9 cellular contexts compared by ENCODE assay signal in genomic region chr5:135230326-135230925, GRCh38.
DNase-seq lines count a peak whose midpoint lies in the region; ATAC-seq, FAIRE-seq and TF ChIP-seq lines count a peak whose summit lies in the region.
"Had no signal": no experiment of that assay in that cellular context is flagged by ENCODE, and none has a peak within 500 bp of the region (broad histone marks: within the 10 kb centered on the region; RNA-seq: fewer than 3 reads in every experiment).

No MANE protein-coding gene starts in this region.

- H3K4me3 Mint-ChIP-seq in astrocyte (ENCODE audit: unreplicated experiment) (no peak overlapping the region), endodermal cell (no peak overlapping the region)
- H3K4me3 Mint-ChIP-seq in activated CD8-positive, alpha-beta memory T cell treated with anti-CD3 and anti-CD28 coated beads, Interleukin-2, amount 10 ng/mL, durations not matched to agents 7 days and 5 days, result no peak overlapping the region

- H3K27me3 Mint-ChIP-seq in astrocyte (ENCODE audit: low read depth, unreplicated experiment) (peaks cover 55% of the 10 kb centered on the region), endodermal cell (ENCODE audit: insufficient read depth) (peaks cover 25% of the 10 kb centered on the region)
- H3K27me3 Mint-ChIP-seq in activated CD8-positive, alpha-beta memory T cell treated with anti-CD3 and anti-CD28 coated beads, Interleukin-2, amount 10 ng/mL, durations not matched to agents 7 days and 5 days, result peaks cover 22% of the 10 kb centered on the region

- no peak for FAIRE-seq in astrocyte (lab: Jason Lieb, UNC)

- peaks cover 4% of the 10 kb centered on the region for H3K36me3 Mint-ChIP-seq in astrocyte (ENCODE audit: low read depth, unreplicated experiment)
- no peaks in the 10 kb centered on the region for H3K36me3 Mint-ChIP-seq in activated CD8-positive, alpha-beta memory T cell treated with anti-CD3 and anti-CD28 coated beads, Interleukin-2, amount 10 ng/mL, durations not matched to agents 7 days and 5 days
- no peaks in the 10 kb centered on the region for H3K36me3 Mint-ChIP-seq in endodermal cell (ENCODE audit: low read depth)

- H3K27ac ChIP-seq in astrocyte (ENCODE audit: low read depth, low read length), result no peak overlapping the region
- H3K27ac ChIP-seq in hepatocyte, result peak overlapping the region; percentile 37
- no peak overlapping the region for H3K27ac ChIP-seq in substantia nigra (ENCODE audit: low read depth, low read length, poor library complexity, severe bottlenecking)
- no peak overlapping the region for H3K27ac ChIP-seq in endodermal cell (ENCODE audit: low read depth, low read length)

- DNase-seq in M059J (ENCODE audit: low read depth) (peak; percentile 58), astrocyte (ENCODE audit: low read depth) (peak; percentile 75), hepatocyte (ENCODE audit: low spot score) (peak; percentile 54), substantia nigra (lab: John Stamatoyannopoulos, UW) (peak in 27 of 49 donors; percentile 2 to 67 (median 28)), NCI-H1105 treated with DMSO at 0.1 percent for 48 hours (lab: John Stamatoyannopoulos, UW) (no peak), NAMALWA (ENCODE audit: low spot score) (no peak), endodermal cell (no peak)
- no peak for DNase-seq in activated CD8-positive, alpha-beta memory T cell treated with anti-CD3 and anti-CD28 coated beads, Interleukin-2, amount 10 ng/mL, durations not matched to agents 7 days and 5 days
- DNase-seq: stimulated activated CD4-positive, alpha-beta T cell treated with anti-CD3 and anti-CD28 coated beads, Interleukin-2, amount 100 ng/mL, for 24 hours had no signal

- peaks cover 7% of the 10 kb centered on the region for H3K4me1 ChIP-seq in astrocyte (ENCODE audit: insufficient read depth, low read length)
- H3K4me1 ChIP-seq in hepatocyte (ENCODE audit: insufficient read depth), result peaks cover 7% of the 10 kb centered on the region
- no peaks in the 10 kb centered on the region for H3K4me1 ChIP-seq in endodermal cell (ENCODE audit: control insufficient read depth, insufficient read depth, low read length)

- TF ChIP-seq CTCF in astrocyte (IDR thresholded peaks at IDR 0.05; ENCODE audit: insufficient read depth, low read depth, low read length) (no peak), hepatocyte (IDR thresholded peaks at IDR 0.05; ENCODE audit: poor library complexity) (no peak), endodermal cell (conservative IDR thresholded peaks at IDR 0.05) (no peak)

- H3K4me2 ChIP-seq in astrocyte (ENCODE audit: low read length) (no peak overlapping the region), hepatocyte (no peak overlapping the region)

- H2AFZ ChIP-seq in astrocyte (ENCODE audit: low read depth, low read length), result peak overlapping the region; percentile 65
- no peak overlapping the region for H2AFZ ChIP-seq in hepatocyte

- H3K4me1 Mint-ChIP-seq in astrocyte (ENCODE audit: low read depth, unreplicated experiment) (no peaks in the 10 kb centered on the region), endodermal cell (peaks cover 3% of the 10 kb centered on the region)
- H3K4me1 Mint-ChIP-seq in activated CD8-positive, alpha-beta memory T cell treated with anti-CD3 and anti-CD28 coated beads, Interleukin-2, amount 10 ng/mL, durations not matched to agents 7 days and 5 days, result no peaks in the 10 kb centered on the region

- H3K36me3 ChIP-seq in astrocyte (ENCODE audit: insufficient read depth, low read length) (no peaks in the 10 kb centered on the region), hepatocyte (replicated peaks; ENCODE audit: insufficient read depth, low read depth) (no peaks in the 10 kb centered on the region), endodermal cell (ENCODE audit: control insufficient read depth, insufficient read depth, low read length) (no peaks in the 10 kb centered on the region)

- H3K27ac Mint-ChIP-seq in astrocyte (ENCODE audit: unreplicated experiment) (no peak overlapping the region), endodermal cell (no peak overlapping the region)
- H3K27ac Mint-ChIP-seq in activated CD8-positive, alpha-beta memory T cell treated with anti-CD3 and anti-CD28 coated beads, Interleukin-2, amount 10 ng/mL, durations not matched to agents 7 days and 5 days, result no peak overlapping the region

- 85% methylated on average over 12 of the region's 12 CpGs for WGBS in hepatocyte (ENCODE audit: low lambda C conversion rate, missing lambda C conversion rate)
- 90 to 94% methylated on average over 12 of the region's 12 CpGs for WGBS in endodermal cell (ENCODE audit: insufficient coverage in 1 of 2, insufficient read length in 1 of 2), 2 experiments

- no peaks in the 10 kb centered on the region for H3K79me2 ChIP-seq in astrocyte (ENCODE audit: insufficient read depth, low read length)
- no peaks in the 10 kb centered on the region for H3K79me2 ChIP-seq in hepatocyte

- H3K9me2 ChIP-seq in hepatocyte (replicated peaks; ENCODE audit: insufficient read depth), result no peaks in the 10 kb centered on the region

- no peak for ATAC-seq in activated CD8-positive, alpha-beta memory T cell treated with anti-CD3 and anti-CD28 coated beads, Interleukin-2, amount 10 ng/mL, durations not matched to agents 7 days and 5 days

- peaks cover 4% of the 10 kb centered on the region for H3K9me3 ChIP-seq in astrocyte (ENCODE audit: insufficient read depth, low read depth, low read length)
- no peaks in the 10 kb centered on the region for H3K9me3 ChIP-seq in hepatocyte (ENCODE audit: low read depth)
- no peaks in the 10 kb centered on the region for H3K9me3 ChIP-seq in endodermal cell (ENCODE audit: control insufficient read depth, low read length)

- CTCF ChIA-PET in activated CD8-positive, alpha-beta memory T cell treated with anti-CD3 and anti-CD28 coated beads, Interleukin-2, amount 10 ng/mL, durations not matched to agents 7 days and 5 days (lab: Charles Lee), result no interaction called here

- H3K9me3 Mint-ChIP-seq in astrocyte (ENCODE audit: unreplicated experiment), result peaks cover 6% of the 10 kb centered on the region
- no peaks in the 10 kb centered on the region for H3K9me3 Mint-ChIP-seq in activated CD8-positive, alpha-beta memory T cell treated with anti-CD3 and anti-CD28 coated beads, Interleukin-2, amount 10 ng/mL, durations not matched to agents 7 days and 5 days (ENCODE audit: low read depth)
- no peaks in the 10 kb centered on the region for H3K9me3 Mint-ChIP-seq in endodermal cell

- H3K27me3 ChIP-seq in astrocyte (ENCODE audit: insufficient read depth, low read length) (peaks cover 3% of the 10 kb centered on the region), hepatocyte (no peaks in the 10 kb centered on the region), endodermal cell (ENCODE audit: control insufficient read depth, insufficient read depth, low read length, poor library complexity, severe bottlenecking) (no peaks in the 10 kb centered on the region)

- H3K4me3 ChIP-seq in astrocyte (ENCODE audit: insufficient read depth, low read depth, low read length), result no peak overlapping the region
- no peak overlapping the region for H3K4me3 ChIP-seq in hepatocyte
- H3K4me3 ChIP-seq in endodermal cell (ENCODE audit: low read length), result no peak overlapping the region

- H3K9ac ChIP-seq in astrocyte (ENCODE audit: low read length) (no peak overlapping the region), endodermal cell (ENCODE audit: extremely low read depth, low read length, poor library complexity, severe bottlenecking) (no peak overlapping the region)

- no peaks in the 10 kb centered on the region for H4K20me1 ChIP-seq in astrocyte (ENCODE audit: insufficient read depth, low read length)
- H4K20me1 ChIP-seq in hepatocyte (ENCODE audit: insufficient read depth, poor library complexity, severe bottlenecking), result no peaks in the 10 kb centered on the region

Comparison
In these comparisons a context has a peak if more than half of its experiments do, and no peak if none do; other contexts are left out.
1. DNase-seq: peak in M059J (single experiment), astrocyte (single experiment), hepatocyte (single experiment) and substantia nigra (27 of 49); none in activated CD8-positive, alpha-beta memory T cell treated with anti-CD3 and anti-CD28 coated beads, Interleukin-2, amount 10 ng/mL, durations not matched to agents 7 days and 5 days (single experiment), NCI-H1105 treated with DMSO at 0.1 percent for 48 hours (single experiment), NAMALWA (single experiment) and endodermal cell (single experiment).